In genomic region chr10:6269953-6270867, GRCh38 we compare ENCODE assay signal across 8 cellular contexts.
DNase-seq lines count a peak whose midpoint lies in the region; ATAC-seq and TF ChIP-seq lines count a peak whose summit lies in the region.

No MANE protein-coding gene starts in this region.

- H3K4me3 ChIP-seq in lower lobe of right lung = no peak overlapping the region
- H3K4me3 ChIP-seq in thyroid gland (replicated peaks in 1 of 3) = no peak overlapping the region
- no peak overlapping the region for H3K4me3 ChIP-seq in suprapubic skin

- H3K36me3 ChIP-seq in lower lobe of right lung (no peaks in the 10 kb centered on the region), thyroid gland (no peaks in the 10 kb centered on the region), suprapubic skin (no peaks in the 10 kb centered on the region)

- no peaks in the 10 kb centered on the region for H3K9me3 ChIP-seq in lower lobe of right lung
- no peaks in the 10 kb centered on the region for H3K9me3 ChIP-seq in thyroid gland
- no peaks in the 10 kb centered on the region for H3K9me3 ChIP-seq in suprapubic skin

- DNase-seq in activated CD8-positive, alpha-beta memory T cell treated with anti-CD3 and anti-CD28 coated beads for 4 hours (ENCODE audit: low read depth in 2 of 2) = peak; percentile 43 to 49
- peak; percentile 55 for DNase-seq in lower lobe of right lung
- peak; percentile 8 to 16 for DNase-seq in thyroid gland
- DNase-seq in suprapubic skin (ENCODE audit: low spot score in 2 of 2) = no peak
- no peak for DNase-seq in NCI-H748 (lab: John Stamatoyannopoulos, UW; ENCODE audit: unreplicated experiment)

- TF ChIP-seq CTCF in lower lobe of right lung (IDR thresholded peaks at IDR 0.05) (no peak), thyroid gland (IDR thresholded peaks at IDR 0.05) (no peak), suprapubic skin (IDR thresholded peaks at IDR 0.05) (no peak)

- TF ChIP-seq POLR2A in thyroid gland (IDR thresholded peaks at IDR 0.05) (no peak), suprapubic skin (IDR thresholded peaks at IDR 0.05) (no peak)

- H3K27ac ChIP-seq in lower lobe of right lung (peak overlapping the region; percentile 84), thyroid gland (peak overlapping the region in 1 of 3 donors; percentile 17), suprapubic skin (no peak overlapping the region)

- H3K27me3 ChIP-seq in lower lobe of right lung (ENCODE audit: low read depth) = no peaks in the 10 kb centered on the region
- H3K27me3 ChIP-seq in thyroid gland = no peaks in the 10 kb centered on the region
- H3K27me3 ChIP-seq in suprapubic skin = no peaks in the 10 kb centered on the region

- TF ChIP-seq EP300 in suprapubic skin (IDR thresholded peaks at IDR 0.05) = no peak

- H3K4me1 ChIP-seq in lower lobe of right lung = peaks cover 49% of the 10 kb centered on the region
- peaks cover 0 to 3% of the 10 kb centered on the region in 2 donors for H3K4me1 ChIP-seq in thyroid gland
- H3K4me1 ChIP-seq in suprapubic skin = peaks cover 5% of the 10 kb centered on the region

- ATAC-seq in GM19395 (IDR thresholded peaks at IDR 0.05; ENCODE audit: unreplicated experiment) = peak; percentile 82
- peak; percentile 67 for ATAC-seq in HG03442 (IDR thresholded peaks at IDR 0.05; ENCODE audit: unreplicated experiment)
- ATAC-seq in lower lobe of right lung = peak; percentile 11 to 33
- no peak for ATAC-seq in HG02970 (IDR thresholded peaks at IDR 0.05; ENCODE audit: low FRiP score, unreplicated experiment)

- intact Hi-C loops in lower lobe of right lung (cut with DNase I) = no loop called here
- intact Hi-C loops in thyroid gland (cut with DNase I) = no loop called here

- whole genome bisulfite sequencing in thyroid gland, 2 donors = 78 to 88% methylated on average over 20 of the region's 20 CpGs
- 88% methylated on average over 20 of the region's 20 CpGs for WGBS in suprapubic skin

Comparison
In these comparisons a context has a peak if more than half of its experiments do, and no peak if none do; other contexts are left out.
1. DNase-seq: peak in activated CD8-positive, alpha-beta memory T cell treated with anti-CD3 and anti-CD28 coated beads for 4 hours (2 of 2), lower lobe of right lung (single experiment) and thyroid gland (2 of 2); none in suprapubic skin (0 of 2) and NCI-H748 (single experiment).